Comparison of ENCODE assay signal across 29 cellular contexts in the genomic region with DNA sequence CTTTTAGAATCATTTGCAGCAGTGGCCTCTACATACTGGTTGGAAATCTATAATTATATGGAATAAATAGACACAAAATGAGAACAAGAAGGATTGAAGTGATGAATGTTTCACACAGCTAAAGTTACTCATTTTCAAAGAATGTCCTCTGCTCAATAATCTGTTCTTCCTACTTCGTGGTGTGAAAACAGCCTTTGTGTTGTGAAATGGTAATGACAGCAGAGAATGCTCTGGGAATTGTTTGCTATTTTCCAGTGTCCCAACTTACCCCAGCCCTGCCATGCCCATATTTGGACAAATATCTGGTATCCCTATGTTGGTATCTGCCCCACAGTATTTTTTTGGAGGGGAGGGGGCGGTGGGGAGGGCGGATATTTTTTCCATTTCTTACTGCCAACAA.
A peak's percentile ranks its signal among the peaks of the same experiment; 100 is the strongest.
DNase-seq lines count a peak whose midpoint lies in the region; ATAC-seq and TF ChIP-seq lines count a peak whose summit lies in the region.
"Had no signal": no experiment of that assay in that cellular context is flagged by ENCODE, and none has a peak within 500 bp of the region (broad histone marks: within the 10 kb centered on the region; RNA-seq: fewer than 3 reads in every experiment).

No MANE protein-coding gene starts in this region.

- no peak overlapping the region for H2BK120ac ChIP-seq in trophoblast cell (ENCODE audit: insufficient read depth, low read length, poor library complexity)

- no peak overlapping the region for H3K23ac ChIP-seq in trophoblast cell (ENCODE audit: low read length)

- no peaks in the 10 kb centered on the region for H3K79me1 ChIP-seq in trophoblast cell (ENCODE audit: low read length)

- H2BK12ac ChIP-seq in trophoblast cell (ENCODE audit: low read length): no peak overlapping the region

- POLR2A ChIA-PET in A673 (lab: Charles Lee; ENCODE audit: low non-redundant PET): interaction anchor here (0.6 kb wide), 1 partner anchor 76 kb away, joined by 11 read pairs; no protein-coding TSS in a partner anchor
- POLR2A ChIA-PET in GM10248 (lab: Yijun Ruan, JAX): no interaction called here

- H3K9me3 ChIP-seq in A673 (ENCODE audit: low read depth, low read length, poor library complexity, severe bottlenecking) (no peaks in the 10 kb centered on the region), trophoblast cell (ENCODE audit: insufficient read depth, low read depth, low read length) (no peaks in the 10 kb centered on the region), prostate gland (no peaks in the 10 kb centered on the region)
- H3K9me3 ChIP-seq: ascending aorta, heart left ventricle, SJCRH30, uterus had no signal

- no peak overlapping the region for H2AFZ ChIP-seq in trophoblast cell (ENCODE audit: insufficient read depth, low read length, poor library complexity)

- no peak for TF ChIP-seq POLR2A in prostate gland (IDR thresholded peaks at IDR 0.05)

- TF ChIP-seq CTCF in A673 (conservative IDR thresholded peaks at IDR 0.05; ENCODE audit: low read depth, low read length) (no peak), prostate gland (IDR thresholded peaks at IDR 0.05) (no peak), GM10248 (IDR thresholded peaks at IDR 0.05; ENCODE audit: control extremely low read depth, extremely low read depth, low read depth, missing control alignments) (no peak)

- no peak for ATAC-seq in HG03354 (IDR thresholded peaks at IDR 0.05; ENCODE audit: poor library complexity, severe bottlenecking, unreplicated experiment)
- ATAC-seq: CD8-positive, alpha-beta T cell had no signal

- H3K4me3 ChIP-seq in A673 (ENCODE audit: low read depth, low read length, poor library complexity, severe bottlenecking): no peak overlapping the region
- H3K4me3 ChIP-seq in trophoblast cell (ENCODE audit: low read depth, low read length): no peak overlapping the region
- no peak overlapping the region for H3K4me3 ChIP-seq in prostate gland
- H3K4me3 ChIP-seq in H7 (ENCODE audit: insufficient read depth, low read depth, low read length): no peak overlapping the region
- H3K4me3 ChIP-seq: ascending aorta, coronary artery, heart left ventricle, SJCRH30, smooth muscle cell, uterus had no signal

- no peak overlapping the region for H3K18ac ChIP-seq in trophoblast cell (ENCODE audit: low read length)

- H3K27me3 ChIP-seq in A673 (replicated peaks; ENCODE audit: insufficient read depth, low read depth, low read length, poor library complexity): no peaks in the 10 kb centered on the region
- no peaks in the 10 kb centered on the region for H3K27me3 ChIP-seq in trophoblast cell (ENCODE audit: insufficient read depth, low read length)
- no peaks in the 10 kb centered on the region for H3K27me3 ChIP-seq in prostate gland (replicated peaks; ENCODE audit: insufficient read depth)
- H3K27me3 ChIP-seq in H7 (ENCODE audit: control insufficient read depth, insufficient read depth, low read length): no peaks in the 10 kb centered on the region
- H3K27me3 ChIP-seq: ascending aorta, heart left ventricle, SJCRH30, uterus had no signal

- no peak overlapping the region for H4K91ac ChIP-seq in trophoblast cell (ENCODE audit: low read depth, low read length)

- no peak overlapping the region for H3K9ac ChIP-seq in trophoblast cell (ENCODE audit: low read length)

- DNase-seq in A673 (ENCODE audit: low spot score) (peak; percentile 32), LHCN-M2 (ENCODE audit: low read depth) (peak; percentile 28), fibroblast of gingiva (ENCODE audit: low read depth) (peak; percentile 12), trophoblast cell (peak; percentile 43 to 72), prostate gland (ENCODE audit: low spot score) (no peak), H7 (no peak), GM10248 (ENCODE audit: extremely low spot score) (no peak)
- DNase-seq: activated CD4-positive, alpha-beta T cell treated with anti-CD3 and anti-CD28 coated beads for 48 hours; activated gamma-delta T cell; activated naive CD8-positive, alpha-beta T cell treated with anti-CD3 and anti-CD28 coated beads for 36 hours; caudate nucleus; CD8-positive, alpha-beta T cell; effector CD8-positive, alpha-beta T cell; foreskin fibroblast; heart left ventricle; left ventricle myocardium superior; naive B cell; NCI-H1092; NCI-H1694; SJCRH30; stimulated activated naive CD4-positive, alpha-beta T cell; SW 1271; T-helper 9 cell; uterus had no signal

- no peak overlapping the region for H4K12ac ChIP-seq in trophoblast cell (ENCODE audit: low read depth, low read length)

- no peak overlapping the region for H3K4me2 ChIP-seq in trophoblast cell (ENCODE audit: low read length)
- H3K4me2 ChIP-seq: smooth muscle cell had no signal

- H2BK5ac ChIP-seq in trophoblast cell (ENCODE audit: low read depth, low read length, poor library complexity): no peak overlapping the region

- no peak overlapping the region for H4K8ac ChIP-seq in trophoblast cell (ENCODE audit: low read depth, low read length)

- no peaks in the 10 kb centered on the region for H3K79me2 ChIP-seq in trophoblast cell (ENCODE audit: control insufficient read depth, insufficient read depth, low read length, poor library complexity)

- no peak overlapping the region for H2AK5ac ChIP-seq in trophoblast cell (ENCODE audit: low read length)

- H3K27ac ChIP-seq in A673 (ENCODE audit: low read depth, low read length, poor library complexity, severe bottlenecking) (peak overlapping the region; percentile 79), trophoblast cell (ENCODE audit: low read depth, low read length) (no peak overlapping the region), prostate gland (no peak overlapping the region)
- H3K27ac ChIP-seq: ascending aorta, coronary artery, epithelial cell of prostate had no signal

- WGBS in trophoblast cell (ENCODE audit: extremely low coverage, insufficient coverage, insufficient read length): no CpG with 5 or more reads among the region's 3 CpGs
- 80% methylated on average over 3 of the region's 3 CpGs for WGBS in prostate gland

- H3K4me1 ChIP-seq in A673 (ENCODE audit: insufficient read depth, low read length, poor library complexity, severe bottlenecking): peaks cover 53% of the 10 kb centered on the region
- H3K4me1 ChIP-seq in trophoblast cell (ENCODE audit: control insufficient read depth in 1 of 2, insufficient read depth in 2 of 2, low read length in 2 of 2): peaks cover 6 to 11% of the 10 kb centered on the region in 2 experiments
- H3K4me1 ChIP-seq in prostate gland (replicated peaks): no peaks in the 10 kb centered on the region

- intact Hi-C loops in A673 (cut with micrococcal nuclease; ENCODE audit: unreplicated experiment) (no loop called here), prostate gland (cut with DNase I) (no loop called here)

- CTCF ChIA-PET in A673 (lab: Charles Lee) (no interaction called here), GM10248 (lab: Yijun Ruan, JAX) (no interaction called here)

- no peaks in the 10 kb centered on the region for H3K36me3 ChIP-seq in A673 (ENCODE audit: insufficient read depth, low read length, poor library complexity, severe bottlenecking)
- H3K36me3 ChIP-seq in trophoblast cell (ENCODE audit: control insufficient read depth in 1 of 2, insufficient read depth in 2 of 2, low read length in 2 of 2): peaks cover 0 to 2% of the 10 kb centered on the region in 2 experiments
- H3K36me3 ChIP-seq in prostate gland: no peaks in the 10 kb centered on the region
- no peaks in the 10 kb centered on the region for H3K36me3 ChIP-seq in H7 (replicated peaks; ENCODE audit: control insufficient read depth, insufficient read depth, low read length)
- H3K36me3 ChIP-seq: ascending aorta, heart left ventricle, SJCRH30, uterus had no signal

- BruUV-seq in A673 (replicated peaks; lab: Mats Ljungman, UMichigan): no TSS peak

- no peak overlapping the region for H3K14ac ChIP-seq in trophoblast cell (ENCODE audit: low read length)

- no peak overlapping the region for H3K4ac ChIP-seq in trophoblast cell (ENCODE audit: low read depth, low read length)

Comparison
In these comparisons a context has a peak if more than half of its experiments do, and no peak if none do; other contexts are left out.
1. DNase-seq: peak in A673 (single experiment), LHCN-M2 (single experiment), fibroblast of gingiva (single experiment) and trophoblast cell (2 of 2); none in prostate gland (single experiment), H7 (single experiment) and GM10248 (single experiment).